22 cellular contexts compared by ENCODE assay signal in genomic region chr7:112753298-112753697, GRCh38.
"Had no signal": no experiment of that assay in that cellular context is flagged by ENCODE, and none has a peak within 500 bp of the region (broad histone marks: within the 10 kb centered on the region; RNA-seq: fewer than 3 reads in every experiment).

No MANE protein-coding gene starts in this region.

- FAIRE-seq: RCC 7860 had no signal

- H3K4me1 ChIP-seq: SJSA1 had no signal

- DNase-seq: Karpas-422, KG1, MG63, NCI-H1092, NCI-H1105 treated with DMSO at 0.1 percent for 48 hours, NCI-H1417 treated with DMSO at 0.1 percent for 48 hours, NCI-H146, NCI-H1694 treated with DMSO at 0.1 percent for 48 hours, NCI-H1930, NCI-H2081, NCI-H2107, NCI-H2227 treated with DMSO at 0.1 percent for 48 hours, NCI-H524, NCI-H69, NCI-H774, Right ventricle myocardium superior, RPMI8226, SIG-M5, SW 1271 had no signal

- H3K27ac ChIP-seq: SJSA1, SK-N-MC had no signal

- H3K36me3 ChIP-seq: MG63, SJSA1 had no signal

- H3K27me3 ChIP-seq: MG63, SJSA1 had no signal

- H3K4me3 ChIP-seq: MG63, SJSA1, SK-N-MC had no signal

- H3K9me3 ChIP-seq: MG63, SJSA1 had no signal
